In genomic region chr7:23598321-23598720, GRCh38 we compare ENCODE assay signal across 8 cellular contexts. TPM values are rescaled to one million over a fixed set of nuclear protein-coding genes. Genes with fewer than 3 reads are reported as not detected.
DNase-seq lines count a peak whose midpoint lies in the region; ATAC-seq, FAIRE-seq and TF ChIP-seq lines count a peak whose summit lies in the region.

No MANE protein-coding gene starts in this region.

- peak overlapping the region; percentile 88 for H3K4me2 ChIP-seq in keratinocyte (ENCODE audit: control insufficient read depth, extremely low read depth, insufficient read depth, low read depth, low read length)

- no peaks in the 10 kb centered on the region for H3K9me1 ChIP-seq in keratinocyte (ENCODE audit: control insufficient read depth, extremely low read depth, insufficient read depth, low read length)

- dilution Hi-C loops in keratinocyte (cut with MboI; ENCODE audit: extremely low pct_ligation_motif_present, low sequenced_read_pairs): no loop called here

- FAIRE-seq in keratinocyte (lab: Jason Lieb, UNC): no peak

- DNase-seq in activated T-cell treated with anti-CD3 and anti-CD28 coated beads, Interleukin-2, amount 50 U/mL, for 72 hours: no peak
- no peak for DNase-seq in activated T-cell treated with anti-CD3 and anti-CD28 coated beads, Interleukin-2, amount 50 U/mL, for 1 hour
- DNase-seq in keratinocyte (ENCODE audit: low read depth, low spot score) (no peak), tibial nerve (ENCODE audit: low spot score in 2 of 2) (no peak), HuH-7 (ENCODE audit: low spot score) (no peak), NCI-H1092 treated with DMSO at 0.1 percent for 48 hours (lab: John Stamatoyannopoulos, UW) (no peak)

- no peak for ATAC-seq in activated T-cell treated with anti-CD3 and anti-CD28 coated beads, Interleukin-2, amount 50 U/mL, for 72 hours (replicated peaks in 1 of 2)
- ATAC-seq in activated T-helper 17 cell treated with anti-CD3 and anti-CD28 coated beads, Interleukin-2, amount 50 U/mL, for 72 hours (replicated peaks): no peak
- no peak for ATAC-seq in HG03135 (IDR thresholded peaks at IDR 0.05; ENCODE audit: unreplicated experiment)

- H3K9ac ChIP-seq in keratinocyte (ENCODE audit: control insufficient read depth, extremely low read depth, insufficient read depth, low read length): peak overlapping the region; percentile 78

- peaks cover 74% of the 10 kb centered on the region for H3K4me1 Mint-ChIP-seq in activated T-cell treated with anti-CD3 and anti-CD28 coated beads, Interleukin-2, amount 50 U/mL, for 72 hours (ENCODE audit: low read depth)
- H3K4me1 Mint-ChIP-seq in activated T-helper 17 cell treated with anti-CD3 and anti-CD28 coated beads, Interleukin-2, amount 50 U/mL, for 72 hours: peaks cover 38% of the 10 kb centered on the region

- TF ChIP-seq POLR2A in tibial nerve (IDR thresholded peaks at IDR 0.05): no peak

- no peaks in the 10 kb centered on the region for H4K20me1 ChIP-seq in keratinocyte (ENCODE audit: control insufficient read depth, extremely low read depth, insufficient read depth, low read length)

- peak overlapping the region; percentile 90 for H3K27ac Mint-ChIP-seq in activated T-cell treated with anti-CD3 and anti-CD28 coated beads, Interleukin-2, amount 50 U/mL, for 72 hours
- peak overlapping the region; percentile 94 for H3K27ac Mint-ChIP-seq in activated T-helper 17 cell treated with anti-CD3 and anti-CD28 coated beads, Interleukin-2, amount 50 U/mL, for 72 hours

- no peak for TF ChIP-seq EP300 in tibial nerve (IDR thresholded peaks at IDR 0.05)

- H3K4me3 ChIP-seq in keratinocyte (ENCODE audit: control insufficient read depth in 2 of 3, extremely low read depth in 1 of 3, insufficient read depth in 2 of 3, low read depth in 1 of 3, low read length in 3 of 3) (peak overlapping the region; percentile 75 to 95 (median 82)), tibial nerve (peak overlapping the region; percentile 74 to 82 (median 78))

- peaks cover 19% of the 10 kb centered on the region for H3K4me1 ChIP-seq in keratinocyte (ENCODE audit: control insufficient read depth, extremely low read depth, insufficient read depth, low read length)
- H3K4me1 ChIP-seq in tibial nerve: peaks cover 0 to 35% (median 8%) of the 10 kb centered on the region in 4 donors

- H3K27me3 Mint-ChIP-seq in activated T-cell treated with anti-CD3 and anti-CD28 coated beads, Interleukin-2, amount 50 U/mL, for 72 hours (ENCODE audit: low read depth): peaks cover 4% of the 10 kb centered on the region
- H3K27me3 Mint-ChIP-seq in activated T-helper 17 cell treated with anti-CD3 and anti-CD28 coated beads, Interleukin-2, amount 50 U/mL, for 72 hours: no peaks in the 10 kb centered on the region

- H3K27me3 ChIP-seq in keratinocyte (ENCODE audit: control insufficient read depth, extremely low read depth, insufficient read depth, low read length) (no peaks in the 10 kb centered on the region), tibial nerve (no peaks in the 10 kb centered on the region)

- WGBS in tibial nerve, 2 donors: 66 to 70% methylated on average over 4 of the region's 4 CpGs

- H3K9me3 ChIP-seq in keratinocyte (ENCODE audit: control insufficient read depth, low read depth, low read length) (no peaks in the 10 kb centered on the region), tibial nerve (no peaks in the 10 kb centered on the region)

- H3K27ac ChIP-seq in keratinocyte (ENCODE audit: control insufficient read depth, insufficient read depth, low read length): peak overlapping the region; percentile 55
- H3K27ac ChIP-seq in tibial nerve: peak overlapping the region; percentile 91 to 99 (median 95)

- H3K36me3 Mint-ChIP-seq in activated T-cell treated with anti-CD3 and anti-CD28 coated beads, Interleukin-2, amount 50 U/mL, for 72 hours (ENCODE audit: insufficient read depth in 2 of 2): peaks cover 8 to 9% of the 10 kb centered on the region in 2 donors
- H3K36me3 Mint-ChIP-seq in activated T-helper 17 cell treated with anti-CD3 and anti-CD28 coated beads, Interleukin-2, amount 50 U/mL, for 72 hours (ENCODE audit: low read depth): no peaks in the 10 kb centered on the region

- H3K79me2 ChIP-seq in keratinocyte (ENCODE audit: control insufficient read depth, insufficient read depth, low read length): peaks cover 1% of the 10 kb centered on the region

- peak overlapping the region; percentile 98 for H2AFZ ChIP-seq in keratinocyte (ENCODE audit: control insufficient read depth, low read length)

- H3K4me3 Mint-ChIP-seq in activated T-cell treated with anti-CD3 and anti-CD28 coated beads, Interleukin-2, amount 50 U/mL, for 72 hours: peak overlapping the region; percentile 90 to 94
- H3K4me3 Mint-ChIP-seq in activated T-helper 17 cell treated with anti-CD3 and anti-CD28 coated beads, Interleukin-2, amount 50 U/mL, for 72 hours: peak overlapping the region; percentile 96

- TF ChIP-seq CTCF in keratinocyte (optimal IDR thresholded peaks at IDR 0.05 in 1 of 3, IDR thresholded peaks at IDR 0.05 in 1 of 3, conservative IDR thresholded peaks at IDR 0.05 in 1 of 3; ENCODE audit: extremely low read depth in 1 of 3, insufficient read depth in 2 of 3, low read length in 3 of 3): no peak
- TF ChIP-seq CTCF in tibial nerve (IDR thresholded peaks at IDR 0.05): no peak

- H3K36me3 ChIP-seq in keratinocyte (ENCODE audit: control insufficient read depth in 2 of 2, extremely low read depth in 1 of 2, insufficient read depth in 2 of 2, low read length in 2 of 2) (no peaks in the 10 kb centered on the region), tibial nerve (no peaks in the 10 kb centered on the region)

- peaks cover 1 to 3% of the 10 kb centered on the region in 2 donors for H3K9me3 Mint-ChIP-seq in activated T-cell treated with anti-CD3 and anti-CD28 coated beads, Interleukin-2, amount 50 U/mL, for 72 hours
- H3K9me3 Mint-ChIP-seq in activated T-helper 17 cell treated with anti-CD3 and anti-CD28 coated beads, Interleukin-2, amount 50 U/mL, for 72 hours: no peaks in the 10 kb centered on the region

RNA-seq across cellular contexts. Expression of gene CCDC126, which starts 1.1 kb away (rescaled TPM):
- total RNA-seq in activated T-cell treated with anti-CD3 and anti-CD28 coated beads, Interleukin-2, amount 50 U/mL, for 72 hours: 1 to 10 TPM; 7.9 to 8.6 TPM
- 1 to 10 TPM; 7.8 to 8.1 TPM for total RNA-seq in activated T-helper 17 cell treated with anti-CD3 and anti-CD28 coated beads, Interleukin-2, amount 50 U/mL, for 72 hours
- 5.1 to 8.6 TPM (median 8.4 TPM) in 3 replicates for polyA plus RNA-seq in keratinocyte
- polyA plus RNA-seq in keratinocyte (2011; ENCODE audit: low read depth): 9.8 TPM
- polyA plus RNA-seq in keratinocyte (2011; cell fraction: cytosol; rRNA removed): 5.2 and 7.6 TPM in 2 replicates
- polyA plus RNA-seq in keratinocyte (2011; cell fraction: nucleus; rRNA removed): 8.5 and 10.0 TPM in 2 replicates
- 6.1 and 10.3 TPM in 2 replicates for polyA plus RNA-seq in keratinocyte (2012; ENCODE audit: low replicate concordance)
- polyA minus RNA-seq in keratinocyte: 0.39 to 15.8 TPM (median 3.7 TPM) in 3 replicates
- polyA minus RNA-seq in keratinocyte (2011; cell fraction: cytosol; rRNA and poly(A)+ RNA removed): 6.3 TPM
- polyA minus RNA-seq in keratinocyte (2011; cell fraction: nucleus; rRNA and poly(A)+ RNA removed): 7.8 and 11.2 TPM in 2 replicates
- total RNA-seq in tibial nerve: 10 to 100 TPM in 1 of 4 donors, 1 to 10 TPM in 3; 5.5 to 10.3 (median 8.2) TPM
